ENCODE assay signal across 2 cellular contexts in the genomic region with DNA sequence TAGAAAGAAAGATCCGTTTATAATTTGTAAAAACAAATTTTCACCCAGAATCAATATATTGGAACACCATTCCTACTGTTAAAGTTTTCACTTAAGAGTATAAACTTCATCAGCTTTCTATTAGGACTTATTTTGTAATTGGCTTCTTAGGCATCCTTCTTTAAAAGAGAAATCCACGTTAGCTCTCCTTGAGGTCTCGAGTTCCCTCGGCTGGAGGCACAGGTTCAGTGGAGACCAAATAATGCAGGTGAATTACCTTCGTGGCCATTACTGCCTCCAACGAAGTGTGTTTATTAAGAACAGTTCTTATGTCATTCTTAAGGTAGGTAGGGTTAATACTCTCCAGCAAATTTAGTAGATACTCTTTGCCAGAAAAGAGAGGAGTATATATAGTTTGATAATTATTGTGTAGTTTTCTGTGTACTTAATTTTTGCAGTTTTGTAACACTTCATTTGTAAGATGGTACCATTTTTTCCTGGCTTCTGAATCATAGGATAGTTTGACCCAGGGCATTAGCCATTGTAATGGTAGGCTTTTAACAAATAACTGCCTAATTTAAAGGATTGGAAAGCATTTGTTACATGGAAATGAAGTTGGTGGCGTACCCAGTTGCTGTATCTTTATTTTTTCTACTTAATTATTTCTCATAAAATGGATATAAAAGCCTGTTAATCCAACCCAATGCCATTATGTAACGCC.
TF ChIP-seq lines count a peak whose summit lies in the region.

No MANE protein-coding gene starts in this region.

TF ChIP-seq in IMR-90, 13 proteins besides CTCF, POLR2A, EP300 and RAD21 (continued from another document):
- TF ChIP-seq SMC3 (IDR thresholded peaks at IDR 0.05; ENCODE audit: low read depth, low read length): no peak
- no peak for TF ChIP-seq MXI1 (IDR thresholded peaks at IDR 0.05; ENCODE audit: borderline replicate concordance, low read depth, low read length)
- TF ChIP-seq NFE2L2 (IDR thresholded peaks at IDR 0.05; ENCODE audit: low read depth, low read length): no peak
- no peak for TF ChIP-seq FOS (IDR thresholded peaks at IDR 0.05; ENCODE audit: low read depth, low read length)
- no peak for TF ChIP-seq RFX5 (IDR thresholded peaks at IDR 0.05; ENCODE audit: low read depth, low read length)
- TF ChIP-seq CEBPB (IDR thresholded peaks at IDR 0.05; ENCODE audit: low read depth, low read length): no peak
- no peak for TF ChIP-seq MAZ (IDR thresholded peaks at IDR 0.05; ENCODE audit: borderline replicate concordance, low read depth, low read length)
- no peak for TF ChIP-seq BHLHE40 (IDR thresholded peaks at IDR 0.05; ENCODE audit: low read depth, low read length)
- TF ChIP-seq RCOR1 (IDR thresholded peaks at IDR 0.05; ENCODE audit: insufficient replicate concordance, low read length): no peak
- TF ChIP-seq, protein P1, sequence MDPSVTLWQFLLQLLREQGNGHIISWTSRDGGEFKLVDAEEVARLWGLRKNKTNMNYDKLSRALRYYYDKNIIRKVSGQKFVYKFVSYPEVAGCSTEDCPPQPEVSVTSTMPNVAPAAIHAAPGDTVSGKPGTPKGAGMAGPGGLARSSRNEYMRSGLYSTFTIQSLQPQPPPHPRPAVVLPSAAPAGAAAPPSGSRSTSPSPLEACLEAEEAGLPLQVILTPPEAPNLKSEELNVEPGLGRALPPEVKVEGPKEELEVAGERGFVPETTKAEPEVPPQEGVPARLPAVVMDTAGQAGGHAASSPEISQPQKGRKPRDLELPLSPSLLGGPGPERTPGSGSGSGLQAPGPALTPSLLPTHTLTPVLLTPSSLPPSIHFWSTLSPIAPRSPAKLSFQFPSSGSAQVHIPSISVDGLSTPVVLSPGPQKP (IDR thresholded peaks at IDR 0.05; ENCODE audit: borderline replicate concordance, low read depth, low read length): no peak

TF ChIP-seq in HEK293T, 16 proteins besides CTCF, POLR2A, EP300 and RAD21 (continued from another document):
- no peak for TF ChIP-seq FOXA1 (IDR thresholded peaks at IDR 0.05)
- TF ChIP-seq LEF1 (IDR thresholded peaks at IDR 0.05; ENCODE audit: borderline replicate concordance): no peak
- no peak for TF ChIP-seq HDGF (IDR thresholded peaks at IDR 0.05; ENCODE audit: borderline replicate concordance)
- TF ChIP-seq, protein P2, sequence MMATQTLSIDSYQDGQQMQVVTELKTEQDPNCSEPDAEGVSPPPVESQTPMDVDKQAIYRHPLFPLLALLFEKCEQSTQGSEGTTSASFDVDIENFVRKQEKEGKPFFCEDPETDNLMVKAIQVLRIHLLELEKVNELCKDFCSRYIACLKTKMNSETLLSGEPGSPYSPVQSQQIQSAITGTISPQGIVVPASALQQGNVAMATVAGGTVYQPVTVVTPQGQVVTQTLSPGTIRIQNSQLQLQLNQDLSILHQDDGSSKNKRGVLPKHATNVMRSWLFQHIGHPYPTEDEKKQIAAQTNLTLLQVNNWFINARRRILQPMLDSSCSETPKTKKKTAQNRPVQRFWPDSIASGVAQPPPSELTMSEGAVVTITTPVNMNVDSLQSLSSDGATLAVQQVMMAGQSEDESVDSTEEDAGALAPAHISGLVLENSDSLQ (IDR thresholded peaks at IDR 0.05): no peak
